Comparison of ENCODE assay signal across 1 cellular context in genomic region chr14:23077962-23078361, GRCh38.
A peak's percentile ranks its signal among the peaks of the same experiment; 100 is the strongest.
TF ChIP-seq lines count a peak whose summit lies in the region.

No MANE protein-coding gene starts in this region.

TF ChIP-seq in HepG2, 621 proteins besides CTCF, POLR2A, EP300 and RAD21:
- TF ChIP-seq AGO2 (optimal IDR thresholded peaks at IDR 0.05; ENCODE audit: low read depth, low read length) = peak; percentile 14
- no peak for TF ChIP-seq FOXP4 (CRISPR knock-in tag; IDR thresholded peaks at IDR 0.05)
